In the genomic region with DNA sequence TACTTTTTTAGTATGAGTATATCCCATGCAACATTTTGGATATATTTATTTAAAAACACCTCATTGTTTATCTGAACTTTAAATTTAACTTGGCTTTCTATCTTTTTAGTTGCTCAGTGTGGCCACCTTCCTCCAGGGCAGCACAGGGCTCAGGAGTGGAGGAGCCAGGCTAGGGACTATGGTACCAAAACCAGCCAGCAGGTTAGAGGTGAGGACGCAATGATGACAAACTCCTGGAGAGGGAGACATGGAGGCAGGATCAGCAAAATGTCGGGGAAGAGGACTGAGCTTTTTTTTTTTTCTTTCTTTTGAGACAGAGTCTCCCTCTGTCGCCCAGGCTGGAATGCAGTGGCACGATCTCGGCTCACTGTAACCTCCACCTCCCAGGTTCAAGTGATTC, we compare ENCODE assay signal across 8 cellular contexts. TPM values are rescaled to one million over a fixed set of nuclear protein-coding genes. Genes with fewer than 3 reads are reported as not detected.
DNase-seq lines count a peak whose midpoint lies in the region; ATAC-seq, FAIRE-seq and TF ChIP-seq lines count a peak whose summit lies in the region.

No MANE protein-coding gene starts in this region.

- H3K27ac ChIP-seq in A549 (no peak overlapping the region), kidney (ENCODE audit: low read depth in 2 of 2, low read length in 2 of 2) (no peak overlapping the region), smooth muscle cell (ENCODE audit: low read depth) (no peak overlapping the region)

- H3K4me3 ChIP-seq in A549 (no peak overlapping the region), NT2/D1 (ENCODE audit: insufficient read length, low read depth) (no peak overlapping the region), fibroblast of pulmonary artery (replicated peaks; ENCODE audit: low read depth, low read length) (no peak overlapping the region), kidney (ENCODE audit: low read length in 2 of 2) (no peak overlapping the region), smooth muscle cell (no peak overlapping the region)

- H3K36me3 ChIP-seq in NT2/D1 (ENCODE audit: insufficient read depth, insufficient read length, low read length) (no peaks in the 10 kb centered on the region), kidney (ENCODE audit: control insufficient read depth in 1 of 2, insufficient read depth in 2 of 2, low read length in 2 of 2) (no peaks in the 10 kb centered on the region), smooth muscle cell (ENCODE audit: low read depth) (no peaks in the 10 kb centered on the region)

- H3K9me3 ChIP-seq in A549: peaks cover 5% of the 10 kb centered on the region; the same call in 1 of the 3 replicates
- no peaks in the 10 kb centered on the region for H3K9me3 ChIP-seq in NT2/D1 (ENCODE audit: insufficient read depth, low read length)
- no peaks in the 10 kb centered on the region for H3K9me3 ChIP-seq in kidney (ENCODE audit: control insufficient read depth in 1 of 2, low read length in 2 of 2)
- no peaks in the 10 kb centered on the region for H3K9me3 ChIP-seq in smooth muscle cell (replicated peaks; ENCODE audit: low read depth)

- H3F3A ChIP-seq in smooth muscle cell (ENCODE audit: low read depth): no peaks in the 10 kb centered on the region

- no peaks in the 10 kb centered on the region for H4K20me1 ChIP-seq in smooth muscle cell (ENCODE audit: low read depth)

- H3K79me2 ChIP-seq in smooth muscle cell (ENCODE audit: low read depth): no peaks in the 10 kb centered on the region

- 0 out of 3 replicates have a peak, but pooled peaks have one; percentile 7 for TF ChIP-seq CTCF in A549 (IDR thresholded peaks at IDR 0.05)
- peak; percentile 35 for TF ChIP-seq CTCF in fibroblast of pulmonary artery (IDR thresholded peaks at IDR 0.05; ENCODE audit: low read length, missing control alignments)
- no peak for TF ChIP-seq CTCF in kidney (IDR thresholded peaks at IDR 0.05; ENCODE audit: borderline replicate concordance, extremely low read depth, insufficient read depth)
- no peak for TF ChIP-seq CTCF in smooth muscle cell (IDR thresholded peaks at IDR 0.05; ENCODE audit: borderline replicate concordance, insufficient read depth, poor library complexity, severe bottlenecking)

- H3K27me3 ChIP-seq in NT2/D1 (ENCODE audit: insufficient read depth, insufficient read length): no peaks in the 10 kb centered on the region
- H3K27me3 ChIP-seq in smooth muscle cell (ENCODE audit: low read depth): no peaks in the 10 kb centered on the region

- H3K4me1 ChIP-seq in A549 (no peaks in the 10 kb centered on the region), NT2/D1 (ENCODE audit: insufficient read depth, insufficient read length) (no peaks in the 10 kb centered on the region), kidney (ENCODE audit: control insufficient read depth in 1 of 2, insufficient read depth in 1 of 2, low read depth in 1 of 2, low read length in 2 of 2) (no peaks in the 10 kb centered on the region), smooth muscle cell (ENCODE audit: low read depth) (no peaks in the 10 kb centered on the region)

- no peak overlapping the region for H3K4me2 ChIP-seq in A549
- no peak overlapping the region for H3K4me2 ChIP-seq in smooth muscle cell

- TF ChIP-seq POLR2A in A549 (IDR thresholded peaks at IDR 0.05; ENCODE audit: low read length): no peak

- no peak overlapping the region for H2AFZ ChIP-seq in smooth muscle cell (ENCODE audit: low read depth)

- WGBS in A549 (ENCODE audit: missing lambda C conversion rate): 28% methylated on average over 5 of the region's 5 CpGs
- WGBS in smooth muscle cell (ENCODE audit: low lambda C conversion rate): 17% methylated on average over 5 of the region's 5 CpGs

- POLR2A ChIA-PET in A549 (lab: Yijun Ruan, JAX): interaction anchor here (0.6 kb wide), 1 partner anchor 46 kb away, joined by 3 read pairs; no protein-coding TSS in a partner anchor

- H3K9ac ChIP-seq in NT2/D1 (ENCODE audit: insufficient read length, low read depth) (no peak overlapping the region), kidney (ENCODE audit: low read length in 2 of 2) (no peak overlapping the region), smooth muscle cell (ENCODE audit: low read depth) (no peak overlapping the region)

- FAIRE-seq in A549 (lab: Jason Lieb, UNC): no peak
- no peak for FAIRE-seq in kidney (lab: Jason Lieb, UNC)

- intact Hi-C loops in kidney (cut with DNase I): no loop called here

- CTCF ChIA-PET in A549 (lab: Yijun Ruan, JAX): interaction anchor here (0.9 to 1.6 kb wide), 5 partner anchors 26 to 42 kb away, joined by 3 to 10 read pairs (median 5); no protein-coding TSS in a partner anchor

- peak; percentile 92 to 95 for ATAC-seq in A549

- in situ Hi-C loops in G401 (cut with HindIII; ENCODE audit: low sequenced_read_pairs): no loop called here

- no peak; a peak in 1 of 5 replicates for TF ChIP-seq RAD21 in A549 (conservative IDR thresholded peaks at IDR 0.05 in 1 of 2, IDR thresholded peaks at IDR 0.05 in 1 of 2)

- TF ChIP-seq EP300 in A549 (IDR thresholded peaks at IDR 0.05): no peak

- DNase-seq in A549 (ENCODE audit: low read depth in 1 of 2, low spot score in 1 of 2): peak; percentile 75 to 79
- peak; percentile 22 for DNase-seq in G401 (ENCODE audit: low spot score)
- peak; percentile 66 for DNase-seq in NT2/D1 (ENCODE audit: low read depth, low spot score)
- DNase-seq in fibroblast of pulmonary artery (ENCODE audit: low read depth): peak; percentile 28
- no peak for DNase-seq in kidney
- no peak for DNase-seq in NCI-H2227 (lab: John Stamatoyannopoulos, UW; ENCODE audit: unreplicated experiment)
- no peak for DNase-seq in activated CD4-positive, CD25-positive, alpha-beta regulatory T cell (lab: John Stamatoyannopoulos, UW)
- no peak for DNase-seq in smooth muscle cell (lab: John Stamatoyannopoulos, UW; ENCODE audit: unreplicated experiment)

TF ChIP-seq in A549, 52 proteins besides CTCF, POLR2A, EP300 and RAD21:
- TF ChIP-seq, protein P1, sequence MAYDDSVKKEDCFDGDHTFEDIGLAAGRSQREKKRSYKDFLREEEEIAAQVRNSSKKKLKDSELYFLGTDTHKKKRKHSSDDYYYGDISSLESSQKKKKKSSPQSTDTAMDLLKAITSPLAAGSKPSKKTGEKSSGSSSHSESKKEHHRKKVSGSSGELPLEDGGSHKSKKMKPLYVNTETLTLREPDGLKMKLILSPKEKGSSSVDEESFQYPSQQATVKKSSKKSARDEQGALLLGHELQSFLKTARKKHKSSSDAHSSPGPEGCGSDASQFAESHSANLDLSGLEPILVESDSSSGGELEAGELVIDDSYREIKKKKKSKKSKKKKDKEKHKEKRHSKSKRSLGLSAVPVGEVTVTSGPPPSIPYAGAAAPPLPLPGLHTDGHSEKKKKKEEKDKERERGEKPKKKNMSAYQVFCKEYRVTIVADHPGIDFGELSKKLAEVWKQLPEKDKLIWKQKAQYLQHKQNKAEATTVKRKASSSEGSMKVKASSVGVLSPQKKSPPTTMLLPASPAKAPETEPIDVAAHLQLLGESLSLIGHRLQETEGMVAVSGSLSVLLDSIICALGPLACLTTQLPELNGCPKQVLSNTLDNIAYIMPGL (CRISPR knock-in tag; IDR thresholded peaks at IDR 0.05; ENCODE audit: borderline replicate concordance): no peak
- TF ChIP-seq EHF (CRISPR knock-in tag; IDR thresholded peaks at IDR 0.05): no peak
- TF ChIP-seq NR3C1 (IDR thresholded peaks at IDR 0.05): no peak
- TF ChIP-seq FOSB (CRISPR knock-in tag; IDR thresholded peaks at IDR 0.05): no peak
- no peak for TF ChIP-seq SREBF2 (IDR thresholded peaks at IDR 0.05)
- no peak for TF ChIP-seq HEYL (CRISPR knock-in tag; IDR thresholded peaks at IDR 0.05)
- TF ChIP-seq RCOR1 (IDR thresholded peaks at IDR 0.05; ENCODE audit: low read depth, low read length): no peak
- TF ChIP-seq, protein P2, sequence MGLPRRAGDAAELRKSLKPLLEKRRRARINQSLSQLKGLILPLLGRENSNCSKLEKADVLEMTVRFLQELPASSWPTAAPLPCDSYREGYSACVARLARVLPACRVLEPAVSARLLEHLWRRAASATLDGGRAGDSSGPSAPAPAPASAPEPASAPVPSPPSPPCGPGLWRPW (IDR thresholded peaks at IDR 0.05): no peak
- TF ChIP-seq KDM1A (IDR thresholded peaks at IDR 0.05; ENCODE audit: low read depth): no peak
TF ChIP-seq in A549: peak in this region for 0.

RNA-seq across cellular contexts. Expression of a gene that starts 29.6 kb away (rescaled TPM):
- polyA plus RNA-seq in A549 (2011; rRNA removed) (321 and 548 TPM in 2 replicates), A549 (2017; fragmentation: RNase III; extraction: RNeasy Plus Mini Kit Qiagen cat#74134 plus additional on column Dnase treatment) (303 to 327 TPM (median 313 TPM) in 3 replicates), kidney (ENCODE audit: insufficient read depth, low read depth, low replicate concordance) (350 TPM), smooth muscle cell (165 and 183 TPM in 2 replicates)
- 348 and 411 TPM in 2 replicates for polyA plus RNA-seq in A549 (2012; cell fraction: cytosol; rRNA removed)
- polyA plus RNA-seq in A549 (2012; cell fraction: nucleus; rRNA removed): 212 and 267 TPM in 2 replicates
- 142 and 171 TPM in 2 replicates for polyA minus RNA-seq in A549 (2011; rRNA and poly(A)+ RNA removed)
- total RNA-seq in G401 (2014; rRNA removed; shearing (Covaris generic)): 109 and 147 TPM in 2 replicates
- total RNA-seq in kidney (217 TPM), smooth muscle cell (152 and 172 TPM in 2 replicates)

RNA-seq across cellular contexts. Expression of a gene that starts 53.4 kb away (rescaled TPM):
- polyA plus RNA-seq in A549 (2011; rRNA removed) (0.06 TPM in 1 of 2 replicates, not detected in the other), A549 (2017; fragmentation: RNase III; extraction: RNeasy Plus Mini Kit Qiagen cat#74134 plus additional on column Dnase treatment) (0.07 TPM in 1 of 3 replicates, not detected in the others), kidney (ENCODE audit: insufficient read depth, low read depth, low replicate concordance) (7.5 TPM), smooth muscle cell (0.81 and 1.3 TPM in 2 replicates)
- polyA plus RNA-seq in A549 (2012; cell fraction: cytosol; rRNA removed): 0.09 and 0.12 TPM in 2 replicates
- polyA plus RNA-seq in A549 (2012; cell fraction: nucleus; rRNA removed): 0.22 and 0.42 TPM in 2 replicates
- polyA minus RNA-seq in A549 (2011; rRNA and poly(A)+ RNA removed): not detected in 2 replicates
- total RNA-seq in G401 (2014; rRNA removed; shearing (Covaris generic)): 1.7 and 16.2 TPM in 2 replicates
- total RNA-seq in kidney (10.1 TPM), smooth muscle cell (0.09 and 2.3 TPM in 2 replicates)

Comparison
In these comparisons a context has a peak if more than half of its experiments do, and no peak if none do; other contexts are left out.
1. DNase-seq: peak in A549 (2 of 2), G401 (single experiment), NT2/D1 (single experiment) and fibroblast of pulmonary artery (single experiment); none in kidney (single experiment), NCI-H2227 (single experiment), activated CD4-positive, CD25-positive, alpha-beta regulatory T cell (0 of 4) and smooth muscle cell (single experiment).
2. CTCF ChIP-seq: peak in A549 (single experiment) and fibroblast of pulmonary artery (single experiment); none in kidney (single experiment) and smooth muscle cell (single experiment).